In genomic region chr4:19686456-19686855, GRCh38 we compare ENCODE assay signal across 20 cellular contexts.
"Had no signal": no experiment of that assay in that cellular context is flagged by ENCODE, and none has a peak within 500 bp of the region (broad histone marks: within the 10 kb centered on the region; RNA-seq: fewer than 3 reads in every experiment).

No MANE protein-coding gene starts in this region.

- H3K36me3 ChIP-seq: esophagus squamous epithelium, lower lobe of right lung, neural progenitor cell, prostate gland, right atrium auricular region, stomach, thyroid gland had no signal

- H3K27me3 ChIP-seq: esophagus squamous epithelium, neural progenitor cell, right atrium auricular region, stomach, thyroid gland had no signal

- H3K9me3 Mint-ChIP-seq: nephron, neural progenitor cell, type B pancreatic cell had no signal

- H3K27ac ChIP-seq: esophagus squamous epithelium, lower lobe of right lung, neural progenitor cell, prostate gland, right atrium auricular region, stomach, thyroid gland had no signal

- H2AFZ ChIP-seq: neural progenitor cell had no signal

- H3K27me3 Mint-ChIP-seq: effector memory CD8-positive, alpha-beta T cell; naive thymus-derived CD4-positive, alpha-beta T cell; type B pancreatic cell had no signal

- H3K4me2 ChIP-seq: neural progenitor cell had no signal

- H3K36me3 Mint-ChIP-seq: naive thymus-derived CD4-positive, alpha-beta T cell; neural progenitor cell; stimulated activated effector memory CD8-positive, alpha-beta T cell treated with anti-CD3 and anti-CD28 coated beads, Interleukin-12 subunit alpha, Interleukin-12 subunit beta, amount 100 ng/mL, for 72 hours; type B pancreatic cell had no signal

- H3K4me3 ChIP-seq: esophagus squamous epithelium, lower lobe of right lung, neural progenitor cell, prostate gland, right atrium auricular region, stomach, thyroid gland had no signal

- H3K4me1 ChIP-seq: esophagus squamous epithelium, lower lobe of right lung, neural progenitor cell, prostate gland, right atrium auricular region, stomach had no signal

- H3K9me3 ChIP-seq: esophagus squamous epithelium, lower lobe of right lung, prostate gland, right atrium auricular region, stomach, thyroid gland had no signal

- H3K4me1 Mint-ChIP-seq: naive thymus-derived CD4-positive, alpha-beta T cell; neural progenitor cell; stimulated activated effector memory CD8-positive, alpha-beta T cell treated with anti-CD3 and anti-CD28 coated beads, Interleukin-12 subunit alpha, Interleukin-12 subunit beta, amount 100 ng/mL, for 72 hours had no signal

- H3K27ac Mint-ChIP-seq: effector memory CD8-positive, alpha-beta T cell; naive thymus-derived CD4-positive, alpha-beta T cell; nephron; neural progenitor cell; stimulated activated effector memory CD8-positive, alpha-beta T cell treated with anti-CD3 and anti-CD28 coated beads, Interleukin-12 subunit alpha, Interleukin-12 subunit beta, amount 100 ng/mL, for 72 hours; type B pancreatic cell had no signal

- ATAC-seq: effector memory CD8-positive, alpha-beta T cell; left ventricle myocardium superior; lower lobe of right lung; naive thymus-derived CD4-positive, alpha-beta T cell; sciatic nerve; stimulated activated effector memory CD8-positive, alpha-beta T cell treated with anti-CD3 and anti-CD28 coated beads, Interleukin-12 subunit alpha, Interleukin-12 subunit beta, amount 100 ng/mL, for 72 hours had no signal

- H3K4me3 Mint-ChIP-seq: effector memory CD8-positive, alpha-beta T cell; naive thymus-derived CD4-positive, alpha-beta T cell; nephron; neural progenitor cell; stimulated activated effector memory CD8-positive, alpha-beta T cell treated with anti-CD3 and anti-CD28 coated beads, Interleukin-12 subunit alpha, Interleukin-12 subunit beta, amount 100 ng/mL, for 72 hours; type B pancreatic cell had no signal

- DNase-seq: cortex of kidney; effector memory CD8-positive, alpha-beta T cell; erythroblast; esophagus squamous epithelium; head of caudate nucleus; left ventricle myocardium superior; lower lobe of right lung; naive thymus-derived CD4-positive, alpha-beta T cell; stimulated activated CD4-positive, alpha-beta T cell treated with anti-CD3 and anti-CD28 coated beads, Interleukin-2, amount 100 ng/mL, for 24 hours; stimulated activated CD4-positive, alpha-beta T cell treated with anti-CD3 and anti-CD28 coated beads, Interleukin-4, amount 100 ng/mL, for 24 hours; stimulated activated naive CD4-positive, alpha-beta T cell treated with Interleukin-2 at 50 U/mL for 16 hours; stomach; thyroid gland had no signal
